11 cellular contexts compared by ENCODE assay signal in genomic region chr1:55210990-55211389, GRCh38. TPM values are rescaled to one million over a fixed set of nuclear protein-coding genes. Genes with fewer than 3 reads are reported as not detected.
DNase-seq lines count a peak whose midpoint lies in the region; ATAC-seq and TF ChIP-seq lines count a peak whose summit lies in the region.
"Had no signal": no experiment of that assay in that cellular context is flagged by ENCODE, and none has a peak within 500 bp of the region (broad histone marks: within the 10 kb centered on the region; RNA-seq: fewer than 3 reads in every experiment).

No MANE protein-coding gene starts in this region.

- H3K9me3 ChIP-seq in cardiac muscle cell (ENCODE audit: low read depth) (no peaks in the 10 kb centered on the region), lower lobe of right lung (no peaks in the 10 kb centered on the region), tibial artery (no peaks in the 10 kb centered on the region)
- no peaks in the 10 kb centered on the region for H3K9me3 ChIP-seq in effector memory CD4-positive, alpha-beta T cell (ENCODE audit: control insufficient read depth, low read length)
- H3K9me3 ChIP-seq: colonic mucosa had no signal

- peaks cover 36% of the 10 kb centered on the region for H3K4me1 ChIP-seq in cardiac muscle cell (ENCODE audit: low read depth)
- peaks cover 61% of the 10 kb centered on the region for H3K4me1 ChIP-seq in lower lobe of right lung
- peaks cover 0 to 79% (median 31%) of the 10 kb centered on the region in 4 donors for H3K4me1 ChIP-seq in tibial artery
- peaks cover 30% of the 10 kb centered on the region for H3K4me1 ChIP-seq in effector memory CD4-positive, alpha-beta T cell (ENCODE audit: control insufficient read depth, insufficient read depth, low read length, poor library complexity, severe bottlenecking)

- H3K4me3 ChIP-seq in cardiac muscle cell (no peak overlapping the region), lower lobe of right lung (peak overlapping the region; percentile 13), tibial artery (peak overlapping the region in 1 of 2 donors; percentile 12)
- H3K4me3 ChIP-seq in effector memory CD4-positive, alpha-beta T cell (ENCODE audit: insufficient read depth, low read depth, low read length, poor library complexity, severe bottlenecking) = no peak overlapping the region
- H3K4me3 ChIP-seq: colonic mucosa had no signal

- H3K27ac Mint-ChIP-seq in activated B cell treated with CpG ODN at 0.5 μM for 24 hours = peak overlapping the region; percentile 97

- H3K36me3 Mint-ChIP-seq in activated B cell treated with CpG ODN at 0.5 μM for 24 hours (ENCODE audit: low read depth) = peaks cover 36% of the 10 kb centered on the region

- H3K4me3 Mint-ChIP-seq in activated B cell treated with CpG ODN at 0.5 μM for 24 hours = peak overlapping the region; percentile 92

- POLR2A ChIA-PET in activated B cell treated with CpG ODN at 0.5 μM for 24 hours (lab: Charles Lee) = interaction anchor here (6.5 kb wide), 1 partner anchor 47 kb away, joined by 120 read pairs; no protein-coding TSS in a partner anchor

- H3K27ac ChIP-seq in cardiac muscle cell (peak overlapping the region; percentile 72), lower lobe of right lung (no peak overlapping the region), tibial artery (peak overlapping the region; percentile 38 to 97)
- H3K27ac ChIP-seq in effector memory CD4-positive, alpha-beta T cell (ENCODE audit: insufficient read depth, low read length, poor library complexity, severe bottlenecking) = no peak overlapping the region
- H3K27ac ChIP-seq: C4-2B, colonic mucosa, KMS-11 had no signal

- H3K27me3 Mint-ChIP-seq in activated B cell treated with CpG ODN at 0.5 μM for 24 hours = no peaks in the 10 kb centered on the region

- H3K27me3 ChIP-seq in cardiac muscle cell = no peaks in the 10 kb centered on the region
- H3K27me3 ChIP-seq in lower lobe of right lung (ENCODE audit: low read depth) = no peaks in the 10 kb centered on the region
- no peaks in the 10 kb centered on the region for H3K27me3 ChIP-seq in tibial artery
- no peaks in the 10 kb centered on the region for H3K27me3 ChIP-seq in effector memory CD4-positive, alpha-beta T cell (replicated peaks; ENCODE audit: control insufficient read depth, insufficient read depth, low read length, poor library complexity, severe bottlenecking)
- H3K27me3 ChIP-seq: colonic mucosa had no signal

- H3K36me3 ChIP-seq in cardiac muscle cell (no peaks in the 10 kb centered on the region), lower lobe of right lung (no peaks in the 10 kb centered on the region), tibial artery (no peaks in the 10 kb centered on the region)
- H3K36me3 ChIP-seq in effector memory CD4-positive, alpha-beta T cell (ENCODE audit: control insufficient read depth, insufficient read depth, low read length) = no peaks in the 10 kb centered on the region
- H3K36me3 ChIP-seq: colonic mucosa had no signal

- CTCF ChIA-PET in activated B cell treated with CpG ODN at 0.5 μM for 24 hours (lab: Charles Lee) = interaction anchor here (4.4 kb wide), 1 partner anchor 67 kb away, joined by 37 read pairs; no protein-coding TSS in a partner anchor

- ATAC-seq in left ventricle myocardium superior = no peak
- no peak for ATAC-seq in activated B cell treated with CpG ODN at 0.5 μM for 24 hours (ENCODE audit: low read depth)
- no peak for ATAC-seq in lower lobe of right lung
- ATAC-seq in HG03025 (IDR thresholded peaks at IDR 0.05; ENCODE audit: low FRiP score, unreplicated experiment) = no peak

- peaks cover 80% of the 10 kb centered on the region for H3K4me1 Mint-ChIP-seq in activated B cell treated with CpG ODN at 0.5 μM for 24 hours

- intact Hi-C loops in left ventricle myocardium superior (cut with micrococcal nuclease) = no loop called here
- intact Hi-C loops in activated B cell treated with CpG ODN at 0.5 μM for 24 hours (cut with micrococcal nuclease) = loop anchor here (5.0 to 10.0 kb wide), 2 partner anchors 44 to 446 kb away; partner anchors contain the start of gene PARS2
- intact Hi-C loops in lower lobe of right lung (cut with DNase I) = no loop called here
- intact Hi-C loops in tibial artery (cut with DNase I; ENCODE audit: low total_unique reads) = no loop called here

- H3K9me3 Mint-ChIP-seq in activated B cell treated with CpG ODN at 0.5 μM for 24 hours = no peaks in the 10 kb centered on the region

- no peak for DNase-seq in cardiac muscle cell (ENCODE audit: low read depth in 1 of 2, low spot score in 1 of 2)
- no peak for DNase-seq in left ventricle myocardium superior
- DNase-seq in activated B cell treated with CpG ODN at 0.5 μM for 24 hours = no peak
- DNase-seq in lower lobe of right lung = no peak
- DNase-seq in tibial artery = no peak
- no peak for DNase-seq in iPS-NIHi11 (ENCODE audit: low spot score)
- no peak for DNase-seq in effector memory CD4-positive, alpha-beta T cell
- DNase-seq: colonic mucosa had no signal

- no peak for TF ChIP-seq CTCF in cardiac muscle cell (IDR thresholded peaks at IDR 0.05; ENCODE audit: low read depth, low read length)
- no peak for TF ChIP-seq CTCF in activated B cell treated with CpG ODN at 0.5 μM for 24 hours (IDR thresholded peaks at IDR 0.05)
- TF ChIP-seq CTCF in lower lobe of right lung (IDR thresholded peaks at IDR 0.05) = no peak
- TF ChIP-seq CTCF in tibial artery (IDR thresholded peaks at IDR 0.05) = no peak

RNA-seq across cellular contexts. Expression of gene USP24, which starts 4.2 kb away (rescaled TPM):
- 15.3 and 34.9 TPM in 2 replicates for total RNA-seq in cardiac muscle cell
- 8.0 and 12.6 TPM in 2 replicates for polyA plus RNA-seq in cardiac muscle cell
- total RNA-seq in left ventricle myocardium superior = 33.1 TPM
- total RNA-seq in activated B cell treated with CpG ODN at 0.5 μM for 24 hours = 91.4 and 93.2 TPM in 2 replicates
- total RNA-seq in lower lobe of right lung = 37.6 TPM

Comparison
In these comparisons a context has a peak if more than half of its experiments do, and no peak if none do; other contexts are left out.
1. H3K27ac ChIP-seq: peak in cardiac muscle cell (single experiment) and tibial artery (2 of 2); none in lower lobe of right lung (single experiment) and effector memory CD4-positive, alpha-beta T cell (single experiment).